ENCODE assay signal across 10 cellular contexts in genomic region chr1:66399888-66400529, GRCh38.
DNase-seq lines count a peak whose midpoint lies in the region; ATAC-seq lines count a peak whose summit lies in the region.
"Had no signal": no experiment of that assay in that cellular context is flagged by ENCODE, and none has a peak within 500 bp of the region (broad histone marks: within the 10 kb centered on the region; RNA-seq: fewer than 3 reads in every experiment).

No MANE protein-coding gene starts in this region.

- peak; percentile 29 for ATAC-seq in GM18502 (IDR thresholded peaks at IDR 0.05; ENCODE audit: poor library complexity, unreplicated experiment)
- peak; percentile 33 for ATAC-seq in GM21526 (IDR thresholded peaks at IDR 0.05; ENCODE audit: low FRiP score, unreplicated experiment)
- ATAC-seq in HG03439 (IDR thresholded peaks at IDR 0.05; ENCODE audit: unreplicated experiment), result peak; percentile 26
- ATAC-seq in HG02571 (IDR thresholded peaks at IDR 0.05; ENCODE audit: unreplicated experiment), result no peak
- no peak for ATAC-seq in GM19023 (IDR thresholded peaks at IDR 0.05; ENCODE audit: unreplicated experiment)

- DNase-seq in iris pigment epithelial cell (ENCODE audit: low read depth), result peak; percentile 15
- no peak for DNase-seq in anterior cingulate cortex (lab: John Stamatoyannopoulos, UW)
- DNase-seq in activated CD4-positive, CD25-positive, alpha-beta regulatory T cell treated with anti-CD3 and anti-CD28 coated beads, Interleukin-2, amount 50 U/mL, for 72 hours, result no peak
- DNase-seq: DMS153; stimulated activated CD4-positive, alpha-beta T cell treated with anti-CD3 and anti-CD28 coated beads, Interleukin-15, amount 100 ng/mL, for 24 hours had no signal

Comparison
In these comparisons a context has a peak if more than half of its experiments do, and no peak if none do; other contexts are left out.
1. ATAC-seq: peak in GM18502 (single experiment), GM21526 (single experiment) and HG03439 (single experiment); none in HG02571 (single experiment) and GM19023 (single experiment).